8 cellular contexts compared by ENCODE assay signal in genomic region chr1:8816831-8817412, GRCh38. TPM values are rescaled to one million over a fixed set of nuclear protein-coding genes. Genes with fewer than 3 reads are reported as not detected.
DNase-seq lines count a peak whose midpoint lies in the region; ATAC-seq and TF ChIP-seq lines count a peak whose summit lies in the region.

No MANE protein-coding gene starts in this region.

- no peaks in the 10 kb centered on the region for H3K9me3 Mint-ChIP-seq in nephron progenitor cell

- peak overlapping the region; percentile 98 for H3K4me3 Mint-ChIP-seq in nephron progenitor cell

- no peaks in the 10 kb centered on the region for H3K9me3 ChIP-seq in aorta (ENCODE audit: control insufficient read depth, low read length)

- DNase-seq in KBM-7 (peak; percentile 23), fibroblast of mammary gland (ENCODE audit: low read depth) (no peak), nephron progenitor cell (peak; percentile 41), aorta (peak; percentile 53 to 74)
- peak; percentile 42 to 50 for DNase-seq in activated T-cell treated with anti-CD3 and anti-CD28 coated beads, Interleukin-2, amount 50 U/mL, for 48 hours

- H3K79me2 ChIP-seq in ACC112 (ENCODE audit: control insufficient read depth, insufficient read depth, low read length, unreplicated experiment) = peaks cover 30% of the 10 kb centered on the region

- H2AFZ ChIP-seq in ACC112 (ENCODE audit: low read length, unreplicated experiment) = peak overlapping the region; percentile 79

- TF ChIP-seq CTCF in fibroblast of mammary gland (conservative IDR thresholded peaks at IDR 0.05; ENCODE audit: control insufficient read depth, insufficient read depth, low read depth, low read length) = no peak
- no peak for TF ChIP-seq CTCF in nephron progenitor cell (IDR thresholded peaks at IDR 0.05)

- peak overlapping the region; percentile 96 for H3K4me3 ChIP-seq in ACC112 (ENCODE audit: low read depth, low read length)
- peak overlapping the region; percentile 71 for H3K4me3 ChIP-seq in fibroblast of mammary gland (ENCODE audit: control insufficient read depth, low read depth, low read length)
- peak overlapping the region; percentile 51 to 94 for H3K4me3 ChIP-seq in aorta (ENCODE audit: low read length in 2 of 2)

- no peaks in the 10 kb centered on the region for H3K27me3 ChIP-seq in ACC112 (ENCODE audit: insufficient read depth, low read length)
- no peaks in the 10 kb centered on the region for H3K27me3 ChIP-seq in aorta (ENCODE audit: control insufficient read depth in 1 of 2, insufficient read depth in 2 of 2, low read length in 1 of 2)

- TF ChIP-seq POLR2A in GM18526 (IDR thresholded peaks at IDR 0.05; ENCODE audit: extremely low read depth, insufficient read length) = peak; percentile 33

- intact Hi-C loops in aorta (cut with DNase I) = no loop called here

- H3K36me3 ChIP-seq in ACC112 (ENCODE audit: insufficient read depth, low read length) (no peaks in the 10 kb centered on the region), aorta (ENCODE audit: control insufficient read depth in 1 of 2, insufficient read depth in 2 of 2, low read length in 1 of 2) (no peaks in the 10 kb centered on the region)

- H3K4me1 Mint-ChIP-seq in nephron progenitor cell = peaks cover 63% of the 10 kb centered on the region

- H3K4me1 ChIP-seq in ACC112 (ENCODE audit: control insufficient read depth, insufficient read depth, low read length, unreplicated experiment) (peaks cover 15% of the 10 kb centered on the region), aorta (ENCODE audit: control insufficient read depth in 1 of 2, insufficient read depth in 2 of 2, low read length in 2 of 2) (no peaks in the 10 kb centered on the region)

- peak overlapping the region; percentile 69 for H3K27ac ChIP-seq in ACC112 (ENCODE audit: low read depth, low read length)
- peak overlapping the region in 1 of 2 donors; percentile 6 for H3K27ac ChIP-seq in aorta (ENCODE audit: low read depth in 1 of 2, low read length in 2 of 2)

- peak; percentile 57 for ATAC-seq in aorta (ENCODE audit: low FRiP score)
- no peak for ATAC-seq in GM18867 (IDR thresholded peaks at IDR 0.05; ENCODE audit: unreplicated experiment)

- in situ Hi-C loops in KBM-7 (cut with MboI; ENCODE audit: low pct_unique_long_range_greater_than_20kb, low sequenced_read_pairs) = no loop called here

- H3K27ac Mint-ChIP-seq in nephron progenitor cell = peak overlapping the region; percentile 99

- no peaks in the 10 kb centered on the region for H3K36me3 Mint-ChIP-seq in nephron progenitor cell (ENCODE audit: low read depth)

- peaks cover 3% of the 10 kb centered on the region for H3K27me3 Mint-ChIP-seq in nephron progenitor cell (ENCODE audit: low read depth, poor library complexity)

- WGBS in aorta, 2 donors = 0% methylated on average over 41 of the region's 41 CpGs

RNA-seq across cellular contexts. Expression of gene RERE, which starts 0.5 kb away (rescaled TPM):
- total RNA-seq in aorta = 100 to 1,000 TPM; 111 to 133 TPM
- polyA plus RNA-seq in aorta = 10 to 100 TPM; 26.8 to 54.4 TPM
